Comparison of ENCODE assay signal across 1 cellular context in the genomic region with DNA sequence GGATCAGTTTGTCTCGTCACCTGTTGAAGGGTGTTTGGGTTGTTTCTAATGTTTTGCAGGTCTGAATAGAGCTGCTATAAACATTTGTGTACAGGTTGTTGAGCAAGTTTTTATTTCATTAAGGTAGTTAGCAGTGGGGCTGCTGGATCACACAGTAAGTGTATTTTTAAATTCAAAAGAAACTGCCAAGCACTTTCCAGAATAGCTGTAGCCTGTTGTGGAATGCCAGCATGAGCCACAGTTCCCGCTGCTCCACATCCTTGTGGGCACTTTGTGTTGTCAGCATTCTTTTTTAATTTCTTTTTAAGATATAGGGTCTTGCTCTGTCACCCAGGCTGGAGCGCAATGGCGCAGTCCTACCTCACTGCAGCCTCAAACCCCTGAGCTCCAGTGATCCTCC.
TF ChIP-seq lines count a peak whose summit lies in the region.

No MANE protein-coding gene starts in this region.

TF ChIP-seq in HepG2, 621 proteins besides CTCF, POLR2A, EP300 and RAD21:
- TF ChIP-seq ZNF253 (CRISPR knock-in tag; IDR thresholded peaks at IDR 0.05; ENCODE audit: borderline replicate concordance) (no peak), MATR3 (CRISPR knock-in tag; IDR thresholded peaks at IDR 0.05) (no peak), SUZ12 (IDR thresholded peaks at IDR 0.05; ENCODE audit: low read depth, low read length) (no peak)
TF ChIP-seq in HepG2: peak in this region for 0.
